12 cellular contexts compared by ENCODE assay signal in the genomic region with DNA sequence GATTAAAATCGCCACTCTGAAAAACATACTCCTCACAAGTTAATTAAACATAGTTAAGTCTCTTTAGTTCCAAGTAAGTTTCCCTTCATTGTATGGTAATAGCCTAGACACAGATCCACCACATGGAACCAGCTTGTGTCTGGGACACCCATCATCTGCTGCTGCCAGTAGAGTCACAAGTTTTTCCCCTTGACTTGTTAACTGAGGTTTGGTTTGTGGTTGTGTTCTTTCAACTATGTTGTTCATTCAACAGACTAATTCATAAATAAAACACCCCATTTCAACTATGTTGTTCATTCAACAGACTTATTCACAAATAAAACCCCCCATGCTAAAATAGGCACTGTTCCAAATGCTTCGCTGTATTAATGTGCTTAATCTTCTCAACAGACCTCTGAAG. TPM values are rescaled to one million over a fixed set of nuclear protein-coding genes. Genes with fewer than 3 reads are reported as not detected.
A peak's percentile ranks its signal among the peaks of the same experiment; 100 is the strongest.
DNase-seq lines count a peak whose midpoint lies in the region; ATAC-seq and TF ChIP-seq lines count a peak whose summit lies in the region.
"Had no signal": no experiment of that assay in that cellular context is flagged by ENCODE, and none has a peak within 500 bp of the region (broad histone marks: within the 10 kb centered on the region; RNA-seq: fewer than 3 reads in every experiment).

No MANE protein-coding gene starts in this region.

- H3K4me3 ChIP-seq in breast epithelium (no peak overlapping the region), uterus (no peak overlapping the region)

- DNase-seq in MCF 10A (ENCODE audit: unreplicated experiment) (no peak), breast epithelium (ENCODE audit: low spot score in 2 of 2) (no peak), natural killer cell (no peak), uterus (no peak), kidney tubule cell (ENCODE audit: low spot score) (no peak), NCI-H82 treated with DMSO at 0.1 percent for 48 hours (lab: John Stamatoyannopoulos, UW; ENCODE audit: unreplicated experiment) (no peak)
- DNase-seq: AML-193, Karpas-422, NCI-H2171 treated with DMSO at 0.1 percent for 48 hours, RPMI8226 had no signal

- ATAC-seq in natural killer cell, result peak; percentile 54 to 75 (median 75)
- no peak for ATAC-seq in GM18868 (IDR thresholded peaks at IDR 0.05; ENCODE audit: unreplicated experiment)

- H3K27ac Mint-ChIP-seq in MCF 10A (ENCODE audit: low read depth, unreplicated experiment), result no peak overlapping the region
- peak overlapping the region; percentile 89 for H3K27ac Mint-ChIP-seq in activated naive CD8-positive, alpha-beta T cell
- H3K27ac Mint-ChIP-seq in natural killer cell, result peak overlapping the region; percentile 47 to 80

- BruUV-seq in MCF 10A (replicated peaks; lab: Mats Ljungman, UMichigan), result TSS peak; percentile 5

- intact Hi-C loops in MCF 10A (cut with micrococcal nuclease), result no loop called here
- intact Hi-C loops in breast epithelium (cut with DNase I; ENCODE audit: low total_unique reads), result no loop called here
- intact Hi-C loops in natural killer cell (cut with micrococcal nuclease), result loop anchor here (1.0 to 2.0 kb wide), 2 partner anchors 15 to 187 kb away; a partner anchor contains a TSS
- intact Hi-C loops in uterus (cut with DNase I; ENCODE audit: low total_unique reads), result no loop called here

- H3K27me3 ChIP-seq in breast epithelium, result no peaks in the 10 kb centered on the region
- H3K27me3 ChIP-seq in uterus, result no peaks in the 10 kb centered on the region

- no peak for TF ChIP-seq POLR2A in breast epithelium (IDR thresholded peaks at IDR 0.05)
- TF ChIP-seq POLR2A in uterus (IDR thresholded peaks at IDR 0.05), result no peak

- POLR2A ChIA-PET in MCF 10A (lab: Yijun Ruan, JAX), result interaction anchor here (0.7 to 2.8 kb wide), 4 partner anchors 10 to 22 kb away, joined by 3 to 9 read pairs (median 3); no protein-coding TSS in a partner anchor

- TF ChIP-seq CTCF in MCF 10A (IDR thresholded peaks at IDR 0.05; ENCODE audit: unreplicated experiment), result no peak
- TF ChIP-seq CTCF in breast epithelium (IDR thresholded peaks at IDR 0.05), result no peak
- no peak for TF ChIP-seq CTCF in natural killer cell (IDR thresholded peaks at IDR 0.05)
- TF ChIP-seq CTCF in uterus (IDR thresholded peaks at IDR 0.05), result no peak

- no peaks in the 10 kb centered on the region for H3K27me3 Mint-ChIP-seq in MCF 10A (ENCODE audit: insufficient read depth, unreplicated experiment)
- no peaks in the 10 kb centered on the region for H3K27me3 Mint-ChIP-seq in activated naive CD8-positive, alpha-beta T cell
- H3K27me3 Mint-ChIP-seq in natural killer cell (ENCODE audit: low read depth in 2 of 2), result no peaks in the 10 kb centered on the region

- H3K4me3 Mint-ChIP-seq in MCF 10A (ENCODE audit: unreplicated experiment) (no peak overlapping the region), natural killer cell (peak overlapping the region; percentile 17)
- H3K4me3 Mint-ChIP-seq in activated naive CD8-positive, alpha-beta T cell, result peak overlapping the region; percentile 70

- CTCF ChIA-PET in MCF 10A (lab: Yijun Ruan, JAX), result interaction anchor here (0.5 kb wide), 1 partner anchor 449 kb away, joined by 3 read pairs; no protein-coding TSS in a partner anchor

- H3K27ac ChIP-seq in breast epithelium, result peak overlapping the region in 1 of 2 donors; percentile 60
- peak overlapping the region; percentile 74 to 83 for H3K27ac ChIP-seq in uterus

- H3K36me3 ChIP-seq in breast epithelium, result no peaks in the 10 kb centered on the region
- H3K36me3 ChIP-seq in uterus, result no peaks in the 10 kb centered on the region

- H3K4me1 ChIP-seq in breast epithelium (peaks cover 0 to 14% of the 10 kb centered on the region in 2 donors), uterus (peaks cover 15 to 31% of the 10 kb centered on the region in 2 donors)

- H3K9me3 ChIP-seq in breast epithelium (no peaks in the 10 kb centered on the region), uterus (no peaks in the 10 kb centered on the region)

- H3K9me3 Mint-ChIP-seq in MCF 10A (ENCODE audit: unreplicated experiment) (no peaks in the 10 kb centered on the region), natural killer cell (no peaks in the 10 kb centered on the region)
- H3K9me3 Mint-ChIP-seq in activated naive CD8-positive, alpha-beta T cell (ENCODE audit: low read depth), result no peaks in the 10 kb centered on the region

- H3K4me1 Mint-ChIP-seq in MCF 10A (ENCODE audit: insufficient read depth, unreplicated experiment) (peaks cover 35% of the 10 kb centered on the region), natural killer cell (peaks cover 79 to 82% of the 10 kb centered on the region in 2 donors)
- peaks cover 89% of the 10 kb centered on the region for H3K4me1 Mint-ChIP-seq in activated naive CD8-positive, alpha-beta T cell (ENCODE audit: low read depth)

- peaks cover 64% of the 10 kb centered on the region for H3K36me3 Mint-ChIP-seq in MCF 10A (ENCODE audit: insufficient read depth, unreplicated experiment)
- peaks cover 2% of the 10 kb centered on the region for H3K36me3 Mint-ChIP-seq in activated naive CD8-positive, alpha-beta T cell
- H3K36me3 Mint-ChIP-seq in natural killer cell, result no peaks in the 10 kb centered on the region

RNA-seq across cellular contexts. Expression of a gene that starts 24.4 kb away (rescaled TPM):
- total RNA-seq in MCF 10A (2022) (813 and 886 TPM in 2 replicates), breast epithelium (100 to 1,000 TPM; 481 to 610 (median 518) TPM), natural killer cell (100 to 1,000 TPM; 116 to 134 (median 132) TPM), uterus (100 to 1,000 TPM; 390 to 894 (median 580) TPM)
